Comparison of ENCODE assay signal across 22 cellular contexts in the genomic region with DNA sequence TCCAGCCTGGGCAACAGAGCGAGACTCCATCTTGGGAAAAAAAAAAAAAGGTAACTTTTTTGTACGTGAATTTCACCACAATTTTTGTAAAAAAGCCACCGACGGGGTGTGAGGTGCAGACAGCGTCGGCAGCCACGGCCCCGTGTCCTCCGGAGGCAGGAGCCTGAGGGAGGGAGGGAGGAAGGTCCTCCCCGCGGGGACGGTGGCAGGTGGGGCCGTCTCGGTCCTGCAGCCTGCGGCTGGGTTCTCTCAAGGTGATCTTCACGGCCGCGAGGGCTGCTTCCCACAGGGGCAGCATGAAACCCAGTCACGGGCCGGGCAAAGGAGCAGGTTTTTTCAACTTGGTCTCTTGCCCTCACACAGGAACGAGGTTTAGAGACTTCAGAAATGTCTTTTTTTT.
"Had no signal": no experiment of that assay in that cellular context is flagged by ENCODE, and none has a peak within 500 bp of the region (broad histone marks: within the 10 kb centered on the region; RNA-seq: fewer than 3 reads in every experiment).

No MANE protein-coding gene starts in this region.

- H3K4me1 ChIP-seq: body of pancreas, esophagus muscularis mucosa, upper lobe of left lung had no signal

- H3K27me3 Mint-ChIP-seq: activated CD4-positive, alpha-beta memory T cell treated with anti-CD3 and anti-CD28 coated beads, Interleukin-2, amount 10 ng/mL, durations not matched to agents 7 days and 5 days; activated naive CD8-positive, alpha-beta T cell; T-cell had no signal

- H3K9me3 ChIP-seq: body of pancreas, esophagus muscularis mucosa, SK-N-SH, upper lobe of left lung had no signal

- DNase-seq: activated CD4-positive, alpha-beta memory T cell treated with anti-CD3 and anti-CD28 coated beads, Interleukin-2, amount 10 ng/mL, durations not matched to agents 7 days and 5 days; activated CD8-positive, alpha-beta memory T cell treated with anti-CD3 and anti-CD28 coated beads, Interleukin-2, amount 50 U/mL, for 4 hours; activated effector memory CD4-positive, alpha-beta T cell treated with anti-CD3 and anti-CD28 coated beads, Interleukin-2, amount 50 U/mL, for 16 hours; activated T-cell treated with anti-CD3 and anti-CD28 coated beads, Interleukin-2, amount 50 U/mL, for 48 hours; amniotic stem cell; central memory CD4-positive, alpha-beta T cell; hypothalamus; kidney glomerular epithelial cell; midbrain; SK-N-SH; stimulated activated CD4-positive, alpha-beta T cell treated with anti-CD3 and anti-CD28 coated beads, Interleukin-15, amount 100 ng/mL, for 24 hours; stimulated activated CD4-positive, alpha-beta T cell treated with anti-CD3 and anti-CD28 coated beads, Interleukin-4, amount 100 ng/mL, for 1 hour; stimulated activated naive CD4-positive, alpha-beta T cell; T-cell; T-helper 9 cell had no signal

- H3K4me1 Mint-ChIP-seq: activated CD4-positive, alpha-beta memory T cell treated with anti-CD3 and anti-CD28 coated beads, Interleukin-2, amount 10 ng/mL, durations not matched to agents 7 days and 5 days; neural crest cell; T-cell had no signal

- H3K27me3 ChIP-seq: body of pancreas, esophagus muscularis mucosa, upper lobe of left lung had no signal

- H3K27ac Mint-ChIP-seq: activated CD4-positive, alpha-beta memory T cell treated with anti-CD3 and anti-CD28 coated beads, Interleukin-2, amount 10 ng/mL, durations not matched to agents 7 days and 5 days; activated naive CD8-positive, alpha-beta T cell; T-cell had no signal

- H3K9me3 Mint-ChIP-seq: activated CD4-positive, alpha-beta memory T cell treated with anti-CD3 and anti-CD28 coated beads, Interleukin-2, amount 10 ng/mL, durations not matched to agents 7 days and 5 days; neural crest cell; T-cell had no signal

- ATAC-seq: body of pancreas, T-cell had no signal

- H3K4me3 ChIP-seq: body of pancreas, coronary artery, esophagus muscularis mucosa, lung, upper lobe of left lung had no signal

- H3K9ac ChIP-seq: SK-N-SH had no signal

- H3K27ac ChIP-seq: body of pancreas, coronary artery, esophagus muscularis mucosa, upper lobe of left lung had no signal

- H3K4me3 Mint-ChIP-seq: activated CD4-positive, alpha-beta memory T cell treated with anti-CD3 and anti-CD28 coated beads, Interleukin-2, amount 10 ng/mL, durations not matched to agents 7 days and 5 days; activated naive CD8-positive, alpha-beta T cell; neural crest cell; T-cell had no signal

- H3K4me2 ChIP-seq: SK-N-SH had no signal
